18 cellular contexts compared by ENCODE assay signal in the genomic region with DNA sequence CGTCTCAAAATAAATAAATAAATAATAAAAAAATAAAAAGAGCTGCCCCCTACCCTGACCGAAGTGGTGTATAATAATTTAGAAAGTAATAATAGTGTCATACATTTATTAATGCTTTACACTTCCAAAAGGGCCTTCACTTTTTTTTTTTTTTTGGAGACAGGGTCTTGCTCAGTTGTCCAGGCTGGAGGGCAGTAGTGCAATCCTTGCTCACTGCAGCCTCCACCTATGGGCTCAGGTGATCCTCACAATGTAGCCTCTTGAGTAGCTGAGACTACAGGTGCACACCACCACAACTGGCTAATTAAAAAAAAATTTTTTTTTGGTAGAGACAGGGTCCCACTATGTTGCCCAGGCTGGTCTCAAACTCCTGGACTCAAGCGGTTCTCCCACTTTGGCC. TPM values are rescaled to one million over a fixed set of nuclear protein-coding genes. Genes with fewer than 3 reads are reported as not detected.
DNase-seq lines count a peak whose midpoint lies in the region; ATAC-seq and TF ChIP-seq lines count a peak whose summit lies in the region.
"Had no signal": no experiment of that assay in that cellular context is flagged by ENCODE, and none has a peak within 500 bp of the region (broad histone marks: within the 10 kb centered on the region; RNA-seq: fewer than 3 reads in every experiment).

No MANE protein-coding gene starts in this region.

- H3K36me3 Mint-ChIP-seq in activated T-cell treated with anti-CD3 and anti-CD28 coated beads, Interleukin-2, amount 50 U/mL, for 24 hours (ENCODE audit: low read depth): peaks cover 36% of the 10 kb centered on the region
- H3K36me3 Mint-ChIP-seq in osteocyte (ENCODE audit: unreplicated experiment): peaks cover 4% of the 10 kb centered on the region

- no peaks in the 10 kb centered on the region for H3K9me3 Mint-ChIP-seq in activated T-cell treated with anti-CD3 and anti-CD28 coated beads, Interleukin-2, amount 50 U/mL, for 24 hours
- peaks cover 4% of the 10 kb centered on the region for H3K9me3 Mint-ChIP-seq in osteocyte (ENCODE audit: unreplicated experiment)
- H3K9me3 Mint-ChIP-seq: activated CD4-positive, alpha-beta T cell treated with anti-CD3 and anti-CD28 coated beads, Interleukin-2, amount 10 ng/mL, durations not matched to agents 24 days and 14 days had no signal

- peaks cover 3% of the 10 kb centered on the region; the same call in 1 of the 2 replicates for H3K36me3 ChIP-seq in Karpas-422 (ENCODE audit: insufficient read depth, low read length)
- no peaks in the 10 kb centered on the region for H3K36me3 ChIP-seq in adipocyte (ENCODE audit: control insufficient read depth, insufficient read depth, low read length, severe bottlenecking)
- H3K36me3 ChIP-seq: tibial artery had no signal

- H3K4me1 Mint-ChIP-seq in activated T-cell treated with anti-CD3 and anti-CD28 coated beads, Interleukin-2, amount 50 U/mL, for 24 hours (ENCODE audit: low read depth): peaks cover 28% of the 10 kb centered on the region
- peaks cover 28% of the 10 kb centered on the region for H3K4me1 Mint-ChIP-seq in osteocyte (ENCODE audit: unreplicated experiment)

- H3K27ac Mint-ChIP-seq in activated T-cell treated with anti-CD3 and anti-CD28 coated beads, Interleukin-2, amount 50 U/mL, for 24 hours: no peak overlapping the region
- H3K27ac Mint-ChIP-seq in osteocyte (ENCODE audit: unreplicated experiment): no peak overlapping the region

- H3K4me2 ChIP-seq in Karpas-422 (ENCODE audit: low read depth, low read length, poor library complexity, severe bottlenecking): peak overlapping the region; percentile 72

- H3K4me3 ChIP-seq in Karpas-422 (ENCODE audit: low read length): no peak overlapping the region
- peak overlapping the region; percentile 99 for H3K4me3 ChIP-seq in adipocyte (ENCODE audit: low read length)

- no peak overlapping the region for H2AFZ ChIP-seq in Karpas-422 (ENCODE audit: low read length)

- H3K4me3 Mint-ChIP-seq in activated T-cell treated with anti-CD3 and anti-CD28 coated beads, Interleukin-2, amount 50 U/mL, for 24 hours: peak overlapping the region; percentile 67
- peak overlapping the region; percentile 45 for H3K4me3 Mint-ChIP-seq in osteocyte (ENCODE audit: unreplicated experiment)

- H4K20me1 ChIP-seq in Karpas-422 (ENCODE audit: insufficient read depth, low read depth, low read length): no peaks in the 10 kb centered on the region

- no peak for ATAC-seq in HG03439 (IDR thresholded peaks at IDR 0.05; ENCODE audit: unreplicated experiment)

- H3K27ac ChIP-seq in Karpas-422 (ENCODE audit: low read length): no peak overlapping the region

- no peaks in the 10 kb centered on the region for H3K27me3 ChIP-seq in Karpas-422 (ENCODE audit: low read length)
- no peaks in the 10 kb centered on the region for H3K27me3 ChIP-seq in adipocyte (replicated peaks; ENCODE audit: control insufficient read depth, insufficient read depth, low read length)
- H3K27me3 ChIP-seq: tibial artery had no signal

- peaks cover 66% of the 10 kb centered on the region for H3K79me2 ChIP-seq in Karpas-422 (ENCODE audit: low read length)

- H3K9ac ChIP-seq in Karpas-422 (ENCODE audit: low read length) (no peak overlapping the region), adipocyte (ENCODE audit: low read length) (no peak overlapping the region)

- DNase-seq in activated T-cell treated with anti-CD3 and anti-CD28 coated beads, Interleukin-2, amount 50 U/mL, for 24 hours: no peak
- DNase-seq in activated T-cell treated with anti-CD3 and anti-CD28 coated beads for 4 hours: no peak
- DNase-seq in Karpas-422: no peak
- DNase-seq in adipocyte (ENCODE audit: low read depth): no peak
- DNase-seq in osteocyte (ENCODE audit: extremely low spot score, unreplicated experiment): no peak
- DNase-seq in NCI-H1436 (lab: John Stamatoyannopoulos, UW): no peak
- DNase-seq in NCI-H2081 (lab: John Stamatoyannopoulos, UW): no peak
- DNase-seq: ACHN; activated CD4-positive, alpha-beta T cell treated with anti-CD3 and anti-CD28 coated beads, Interleukin-2, amount 10 ng/mL, durations not matched to agents 24 days and 14 days; glutamatergic neuron; H7; islet precursor cell; mesenchymal stem cell; NCI-H1048; RPMI8226; stimulated activated CD4-positive, alpha-beta T cell treated with anti-CD3 and anti-CD28 coated beads, Interleukin-4, amount 100 ng/mL, for 4 hours; tibial artery had no signal

- no peaks in the 10 kb centered on the region for H3K27me3 Mint-ChIP-seq in activated T-cell treated with anti-CD3 and anti-CD28 coated beads, Interleukin-2, amount 50 U/mL, for 24 hours
- H3K27me3 Mint-ChIP-seq in osteocyte (ENCODE audit: unreplicated experiment): no peaks in the 10 kb centered on the region
- H3K27me3 Mint-ChIP-seq: activated CD4-positive, alpha-beta T cell treated with anti-CD3 and anti-CD28 coated beads, Interleukin-2, amount 10 ng/mL, durations not matched to agents 24 days and 14 days had no signal

- H3K9me2 ChIP-seq in Karpas-422 (replicated peaks; ENCODE audit: insufficient read depth, low read length): no peaks in the 10 kb centered on the region

- H3K9me3 ChIP-seq in Karpas-422 (ENCODE audit: low read length) (no peaks in the 10 kb centered on the region), adipocyte (ENCODE audit: control insufficient read depth, low read length) (no peaks in the 10 kb centered on the region)
- H3K9me3 ChIP-seq: tibial artery had no signal

- no peak for TF ChIP-seq CTCF in osteocyte (IDR thresholded peaks at IDR 0.05)

- H3K4me1 ChIP-seq in Karpas-422 (ENCODE audit: low read length) (peaks cover 27% of the 10 kb centered on the region), adipocyte (ENCODE audit: control insufficient read depth, insufficient read depth, low read length) (peaks cover 22% of the 10 kb centered on the region)

RNA-seq across cellular contexts. Expression of gene FAM149B1, which starts 1.4 kb away (rescaled TPM):
- total RNA-seq in Karpas-422 (2014; rRNA removed; shearing (Covaris generic); ENCODE audit: low replicate concordance): 18.7 and 31.5 TPM in 2 replicates
- 21.4 TPM in 2 replicates for total RNA-seq in osteocyte

RNA-seq across cellular contexts. Expression of gene ECD, which starts 1.5 kb away (rescaled TPM):
- 21.9 and 36.8 TPM in 2 replicates for total RNA-seq in Karpas-422 (2014; rRNA removed; shearing (Covaris generic); ENCODE audit: low replicate concordance)
- total RNA-seq in osteocyte: 32.3 and 34.1 TPM in 2 replicates

RNA-seq across cellular contexts. Expression of gene NUDT13, which starts 59.1 kb away (rescaled TPM):
- 1.3 and 2.7 TPM in 2 replicates for total RNA-seq in Karpas-422 (2014; rRNA removed; shearing (Covaris generic); ENCODE audit: low replicate concordance)
- total RNA-seq in osteocyte: 2.8 and 3.2 TPM in 2 replicates
